In genomic region chr16:89275837-89276720, GRCh38 we compare ENCODE assay signal across 2 cellular contexts.
TF ChIP-seq lines count a peak whose summit lies in the region.

No MANE protein-coding gene starts in this region.

TF ChIP-seq in HepG2, 621 proteins besides CTCF, POLR2A, EP300 and RAD21 (continued from another document):
- TF ChIP-seq RBM22 (optimal IDR thresholded peaks at IDR 0.05; ENCODE audit: low read length) (peak; percentile 95), ATF4 (CRISPR knock-in tag; IDR thresholded peaks at IDR 0.05) (no peak), JARID2 (CRISPR knock-in tag; IDR thresholded peaks at IDR 0.05; ENCODE audit: insufficient replicate concordance) (no peak), FOXK2 (IDR thresholded peaks at IDR 0.05) (no peak), HNRNPL (IDR thresholded peaks at IDR 0.05; ENCODE audit: low read depth, low read length) (0 out of 2 replicates have a peak, but pooled peaks have one; percentile 30), NRL (CRISPR knock-in tag; IDR thresholded peaks at IDR 0.05; ENCODE audit: borderline replicate concordance) (0 out of 2 replicates have a peak, but pooled peaks have one; percentile 12), PAF1 (CRISPR knock-in tag; IDR thresholded peaks at IDR 0.05) (peak; percentile 17; the same call in 1 of the 2 replicates)
TF ChIP-seq in HepG2: peak in this region for 5.

TF ChIP-seq in HEK293T, 16 proteins besides CTCF, POLR2A, EP300 and RAD21 (continued from another document):
- no peak for TF ChIP-seq PKNOX1 (IDR thresholded peaks at IDR 0.05)
- TF ChIP-seq HDGF (IDR thresholded peaks at IDR 0.05; ENCODE audit: borderline replicate concordance), result no peak
- TF ChIP-seq ZNF384 (IDR thresholded peaks at IDR 0.05), result no peak
- TF ChIP-seq LEF1 (IDR thresholded peaks at IDR 0.05; ENCODE audit: borderline replicate concordance), result no peak
- TF ChIP-seq ARNT (IDR thresholded peaks at IDR 0.05), result no peak
- no peak for TF ChIP-seq BHLHE40 (IDR thresholded peaks at IDR 0.05; ENCODE audit: borderline replicate concordance)
- TF ChIP-seq SUZ12 (IDR thresholded peaks at IDR 0.05), result no peak
- TF ChIP-seq ELF4 (IDR thresholded peaks at IDR 0.05), result no peak
- TF ChIP-seq CTBP1 (IDR thresholded peaks at IDR 0.05; ENCODE audit: borderline replicate concordance), result no peak
- no peak for TF ChIP-seq TARDBP (IDR thresholded peaks at IDR 0.05)
- no peak for TF ChIP-seq FOXK2 (IDR thresholded peaks at IDR 0.05)
- TF ChIP-seq FOXA1 (IDR thresholded peaks at IDR 0.05), result no peak
- no peak for TF ChIP-seq FOXM1 (IDR thresholded peaks at IDR 0.05; ENCODE audit: borderline replicate concordance)
- no peak for TF ChIP-seq SP1 (IDR thresholded peaks at IDR 0.05)
- no peak for TF ChIP-seq NFRKB (IDR thresholded peaks at IDR 0.05)
